1 cellular context compared by ENCODE assay signal in the genomic region with DNA sequence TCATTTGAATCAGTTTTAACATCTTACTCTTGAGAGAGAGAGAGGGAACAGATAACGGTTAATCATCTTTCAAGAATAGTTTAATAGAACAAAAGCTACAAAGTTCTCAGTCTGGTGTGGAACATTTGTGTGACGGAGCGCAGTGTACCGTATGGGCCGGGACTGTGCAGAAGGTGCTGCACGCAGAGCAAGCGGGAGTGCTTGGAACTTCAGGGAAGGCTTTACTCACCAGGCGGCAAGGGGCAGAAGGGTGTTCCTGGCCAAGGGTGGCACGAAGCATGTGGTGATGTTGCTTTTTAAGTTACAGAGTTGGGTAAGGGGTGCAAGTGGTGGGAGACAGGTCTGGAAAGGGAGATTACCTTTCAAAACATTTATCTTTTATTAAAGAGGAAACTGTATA.
TF ChIP-seq lines count a peak whose summit lies in the region.

No MANE protein-coding gene starts in this region.

TF ChIP-seq in WTC11, 78 proteins besides CTCF, POLR2A, EP300 and RAD21 (continued from another document):
- TF ChIP-seq, protein P1, sequence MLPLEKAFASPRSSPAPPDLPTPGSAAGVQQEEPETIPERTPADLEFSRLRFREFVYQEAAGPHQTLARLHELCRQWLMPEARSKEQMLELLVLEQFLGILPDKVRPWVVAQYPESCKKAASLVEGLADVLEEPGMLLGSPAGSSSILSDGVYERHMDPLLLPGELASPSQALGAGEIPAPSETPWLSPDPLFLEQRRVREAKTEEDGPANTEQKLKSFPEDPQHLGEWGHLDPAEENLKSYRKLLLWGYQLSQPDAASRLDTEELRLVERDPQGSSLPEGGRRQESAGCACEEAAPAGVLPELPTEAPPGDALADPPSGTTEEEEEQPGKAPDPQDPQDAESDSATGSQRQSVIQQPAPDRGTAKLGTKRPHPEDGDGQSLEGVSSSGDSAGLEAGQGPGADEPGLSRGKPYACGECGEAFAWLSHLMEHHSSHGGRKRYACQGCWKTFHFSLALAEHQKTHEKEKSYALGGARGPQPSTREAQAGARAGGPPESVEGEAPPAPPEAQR (CRISPR knock-in tag; IDR thresholded peaks at IDR 0.05): no peak
- TF ChIP-seq JUN (CRISPR knock-in tag; IDR thresholded peaks at IDR 0.05): no peak
- no peak for TF ChIP-seq TP53 (CRISPR knock-in tag; IDR thresholded peaks at IDR 0.05)
- TF ChIP-seq, protein P2, sequence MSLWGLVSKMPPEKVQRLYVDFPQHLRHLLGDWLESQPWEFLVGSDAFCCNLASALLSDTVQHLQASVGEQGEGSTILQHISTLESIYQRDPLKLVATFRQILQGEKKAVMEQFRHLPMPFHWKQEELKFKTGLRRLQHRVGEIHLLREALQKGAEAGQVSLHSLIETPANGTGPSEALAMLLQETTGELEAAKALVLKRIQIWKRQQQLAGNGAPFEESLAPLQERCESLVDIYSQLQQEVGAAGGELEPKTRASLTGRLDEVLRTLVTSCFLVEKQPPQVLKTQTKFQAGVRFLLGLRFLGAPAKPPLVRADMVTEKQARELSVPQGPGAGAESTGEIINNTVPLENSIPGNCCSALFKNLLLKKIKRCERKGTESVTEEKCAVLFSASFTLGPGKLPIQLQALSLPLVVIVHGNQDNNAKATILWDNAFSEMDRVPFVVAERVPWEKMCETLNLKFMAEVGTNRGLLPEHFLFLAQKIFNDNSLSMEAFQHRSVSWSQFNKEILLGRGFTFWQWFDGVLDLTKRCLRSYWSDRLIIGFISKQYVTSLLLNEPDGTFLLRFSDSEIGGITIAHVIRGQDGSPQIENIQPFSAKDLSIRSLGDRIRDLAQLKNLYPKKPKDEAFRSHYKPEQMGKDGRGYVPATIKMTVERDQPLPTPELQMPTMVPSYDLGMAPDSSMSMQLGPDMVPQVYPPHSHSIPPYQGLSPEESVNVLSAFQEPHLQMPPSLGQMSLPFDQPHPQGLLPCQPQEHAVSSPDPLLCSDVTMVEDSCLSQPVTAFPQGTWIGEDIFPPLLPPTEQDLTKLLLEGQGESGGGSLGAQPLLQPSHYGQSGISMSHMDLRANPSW (CRISPR knock-in tag; conservative IDR thresholded peaks at IDR 0.05; ENCODE audit: low read depth): no peak
- TF ChIP-seq TEAD1 (CRISPR knock-in tag; IDR thresholded peaks at IDR 0.05): no peak
- TF ChIP-seq, protein P3, sequence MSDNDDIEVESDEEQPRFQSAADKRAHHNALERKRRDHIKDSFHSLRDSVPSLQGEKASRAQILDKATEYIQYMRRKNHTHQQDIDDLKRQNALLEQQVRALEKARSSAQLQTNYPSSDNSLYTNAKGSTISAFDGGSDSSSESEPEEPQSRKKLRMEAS (CRISPR knock-in tag; IDR thresholded peaks at IDR 0.05): no peak
- no peak for TF ChIP-seq ZNF423 (CRISPR knock-in tag; IDR thresholded peaks at IDR 0.05)
- TF ChIP-seq, protein P4, sequence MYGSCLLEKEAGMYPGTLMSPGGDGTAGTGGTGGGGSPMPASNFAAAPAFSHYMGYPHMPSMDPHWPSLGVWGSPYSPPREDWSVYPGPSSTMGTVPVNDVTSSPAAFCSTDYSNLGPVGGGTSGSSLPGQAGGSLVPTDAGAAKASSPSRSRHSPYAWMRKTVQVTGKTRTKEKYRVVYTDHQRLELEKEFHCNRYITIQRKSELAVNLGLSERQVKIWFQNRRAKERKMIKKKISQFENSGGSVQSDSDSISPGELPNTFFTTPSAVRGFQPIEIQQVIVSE (CRISPR knock-in tag; IDR thresholded peaks at IDR 0.05; ENCODE audit: borderline replicate concordance): no peak
- TF ChIP-seq SMAD3 (CRISPR knock-in tag; IDR thresholded peaks at IDR 0.05; ENCODE audit: borderline replicate concordance): no peak
- TF ChIP-seq ESRRA (CRISPR knock-in tag; IDR thresholded peaks at IDR 0.05; ENCODE audit: borderline replicate concordance): no peak
- TF ChIP-seq NR3C1 (CRISPR knock-in tag; conservative IDR thresholded peaks at IDR 0.05; ENCODE audit: low read depth): no peak
TF ChIP-seq in WTC11: peak in this region for 0.
